37 cellular contexts compared by ENCODE assay signal in genomic region chr19:39533791-39534190, GRCh38. TPM values are rescaled to one million over a fixed set of nuclear protein-coding genes. Genes with fewer than 3 reads are reported as not detected.
"Had no signal": no experiment of that assay in that cellular context is flagged by ENCODE, and none has a peak within 500 bp of the region (broad histone marks: within the 10 kb centered on the region; RNA-seq: fewer than 3 reads in every experiment).

No MANE protein-coding gene starts in this region.

- H3K27ac ChIP-seq: adrenal gland, body of pancreas, brain microvascular endothelial cell, breast epithelium had no signal

- H3K9me3 ChIP-seq: adrenal gland, body of pancreas, breast epithelium had no signal

- H3K27me3 ChIP-seq: adrenal gland, body of pancreas, brain microvascular endothelial cell, breast epithelium had no signal

- DNase-seq: activated B cell treated with CpG ODN at 0.5 μM for 24 hours; activated CD4-positive, alpha-beta memory T cell treated with anti-CD3 and anti-CD28 coated beads for 36 hours; activated CD4-positive, alpha-beta T cell treated with anti-CD3 and anti-CD28 coated beads for 4 hours; activated CD4-positive, alpha-beta T cell treated with anti-CD3 and anti-CD28 coated beads, Interleukin-2, amount 10 ng/mL, durations not matched to agents 24 days and 14 days; activated CD4-positive, alpha-beta T cell treated with anti-CD3 and anti-CD28 coated beads, Interleukin-2, amount 50 U/mL, for 1 hour; activated CD4-positive, alpha-beta T cell treated with anti-CD3 and anti-CD28 coated beads, Interleukin-2, amount 50 U/mL, for 4 hours; activated CD4-positive, CD25-positive, alpha-beta regulatory T cell treated with anti-CD3 and anti-CD28 coated beads, Interleukin-2, amount 50 U/mL, for 72 hours; activated CD8-positive, alpha-beta memory T cell treated with anti-CD3 and anti-CD28 coated beads, Interleukin-2, amount 50 U/mL, for 4 hours; activated CD8-positive, alpha-beta T cell treated with anti-CD3 and anti-CD28 coated beads for 36 hours; activated effector memory CD4-positive, alpha-beta T cell treated with anti-CD3 and anti-CD28 coated beads, Interleukin-2, amount 50 U/mL, for 16 hours; activated gamma-delta T cell treated with Interleukin-2 at 50 U/mL for 16 hours; activated naive CD4-positive, alpha-beta T cell; activated naive CD4-positive, alpha-beta T cell treated with anti-CD3 and anti-CD28 coated beads for 36 hours; activated naive CD4-positive, alpha-beta T cell treated with anti-CD3 and anti-CD28 coated beads, Interleukin-2, amount 50 U/mL, for 16 hours; activated naive CD8-positive, alpha-beta T cell treated with anti-CD3 and anti-CD28 coated beads for 36 hours; activated T-cell treated with anti-CD3 and anti-CD28 coated beads for 4 hours; activated T-cell treated with anti-CD3 and anti-CD28 coated beads, Interleukin-2, amount 50 U/mL, for 1 hour; activated T-cell treated with anti-CD3 and anti-CD28 coated beads, Interleukin-2, amount 50 U/mL, for 4 hours; activated T-cell treated with anti-CD3 and anti-CD28 coated beads, Interleukin-2, amount 50 U/mL, for 72 hours; adrenal gland; amniotic stem cell; aorta; body of pancreas; brain microvascular endothelial cell; central memory CD4-positive, alpha-beta T cell; T-cell; T-helper 17 cell had no signal

- H3K4me3 ChIP-seq: adrenal gland, body of pancreas had no signal

- H3K36me3 ChIP-seq: adrenal gland, brain microvascular endothelial cell, breast epithelium had no signal

RNA-seq across cellular contexts. Expression of gene SELENOV, which starts 18.9 kb away (rescaled TPM):
- total RNA-seq: activated B cell treated with CpG ODN at 0.5 μM for 24 hours; activated CD4-positive, alpha-beta memory T cell treated with anti-CD3 and anti-CD28 coated beads for 36 hours; activated CD4-positive, alpha-beta T cell treated with anti-CD3 and anti-CD28 coated beads, Interleukin-2, amount 10 ng/mL, durations not matched to agents 24 days and 14 days; activated CD8-positive, alpha-beta memory T cell treated with anti-CD3 and anti-CD28 coated beads for 36 hours; activated CD8-positive, alpha-beta T cell treated with anti-CD3 and anti-CD28 coated beads for 36 hours; activated naive CD4-positive, alpha-beta T cell treated with anti-CD3 and anti-CD28 coated beads for 36 hours; activated naive CD4-positive, alpha-beta T cell treated with anti-CD3 and anti-CD28 coated beads, Interleukin-2, amount 50 U/mL, for 72 hours; activated naive CD8-positive, alpha-beta T cell treated with anti-CD3 and anti-CD28 coated beads for 36 hours; activated T-cell treated with anti-CD3 and anti-CD28 coated beads, Interleukin-2, amount 50 U/mL, for 4 hours; activated T-cell treated with anti-CD3 and anti-CD28 coated beads, Interleukin-2, amount 50 U/mL, for 72 hours; activated T-helper 1 cell treated with anti-CD3 and anti-CD28 coated beads, Interleukin-12 subunit alpha, Interleukin-12 subunit beta, Interleukin-2, Interleukin-4 antibody, amounts not matched to agents 30 ng/mL and 10 ng/mL and 1 ng/mL, durations not matched to agents 14 hours and 24 hours and 36 hours; activated T-helper 17 cell treated with anti-CD3 and anti-CD28 coated beads, Interleukin-2, amount 50 U/mL, for 72 hours; adrenal gland; aorta; astrocyte; body of pancreas; breast epithelium; cardiac septum; cerebellum; T-cell; T-helper 1 cell treated with Interleukin-12 subunit alpha and Interleukin-12 subunit beta and Interleukin-4 antibody, amounts not matched to agents 30 ng/mL and 1 ng/mL, for 36 hours; T-helper 17 cell; T-helper 2 cell treated with Interferon-gamma antibody and Interleukin-4, amounts not matched to agents 100 ng/mL and 5 ng/mL, for 36 hours had no signal
- polyA plus RNA-seq: adrenal gland, aorta had no signal

RNA-seq across cellular contexts. Expression of gene DLL3, which starts 35.0 kb away (rescaled TPM):
- total RNA-seq: adrenal gland, aorta, body of pancreas, breast epithelium, cardiac septum, T-helper 17 cell had no signal
- polyA plus RNA-seq: aorta had no signal
